16 cellular contexts compared by ENCODE assay signal in the genomic region with DNA sequence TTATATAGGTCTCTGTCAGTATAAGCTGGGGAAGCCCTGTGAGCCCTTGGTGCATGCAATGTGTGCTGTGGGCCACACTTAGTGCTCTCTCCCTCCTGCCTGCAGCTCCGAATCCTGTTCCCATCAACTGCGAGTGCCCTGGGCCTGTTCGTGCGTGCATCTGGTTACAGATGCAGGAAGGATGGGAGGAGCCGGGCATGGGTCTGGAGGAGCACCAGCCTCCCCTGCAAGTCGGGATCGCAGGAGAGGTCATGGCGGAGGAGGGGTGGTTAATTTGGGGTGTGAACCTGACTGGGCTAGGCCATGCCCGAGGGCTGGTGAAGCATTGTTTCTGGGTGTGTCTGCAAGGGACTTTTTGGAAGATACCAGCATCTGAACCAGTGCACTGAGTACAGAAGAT.
DNase-seq lines count a peak whose midpoint lies in the region; ATAC-seq and TF ChIP-seq lines count a peak whose summit lies in the region.
"Had no signal": no experiment of that assay in that cellular context is flagged by ENCODE, and none has a peak within 500 bp of the region (broad histone marks: within the 10 kb centered on the region; RNA-seq: fewer than 3 reads in every experiment).

No MANE protein-coding gene starts in this region.

- ATAC-seq in foreskin keratinocyte (peak; percentile 92), sciatic nerve (no peak), GM21528 (IDR thresholded peaks at IDR 0.05; ENCODE audit: low FRiP score, unreplicated experiment) (no peak)
- ATAC-seq: A549, GM23338 had no signal

- no peaks in the 10 kb centered on the region for H3K9me3 Mint-ChIP-seq in MCF 10A (ENCODE audit: unreplicated experiment)
- H3K9me3 Mint-ChIP-seq: CD4-positive, alpha-beta T cell; GM23338 had no signal

- H4K20me1 ChIP-seq in mammary epithelial cell (ENCODE audit: insufficient read depth, low read length) = no peaks in the 10 kb centered on the region

- no peaks in the 10 kb centered on the region for H3K36me3 Mint-ChIP-seq in MCF 10A (ENCODE audit: insufficient read depth, unreplicated experiment)

- H3K27ac ChIP-seq in mammary epithelial cell (ENCODE audit: insufficient read depth, low read depth, low read length) = no peak overlapping the region
- H3K27ac ChIP-seq in foreskin keratinocyte = peak overlapping the region; percentile 68
- no peak overlapping the region for H3K27ac ChIP-seq in ovary
- H3K27ac ChIP-seq: 22Rv1, A549, C4-2B had no signal

- no peak overlapping the region for H3K4me3 ChIP-seq in mammary epithelial cell (replicated peaks in 1 of 3; ENCODE audit: insufficient read depth in 1 of 3, low read depth in 2 of 3, low read length in 3 of 3)
- no peak overlapping the region for H3K4me3 ChIP-seq in ovary
- H3K4me3 ChIP-seq: A549, GM23338 had no signal

- BruUV-seq in MCF 10A (replicated peaks; lab: Mats Ljungman, UMichigan) (no TSS peak), mammary epithelial cell (replicated peaks; lab: Mats Ljungman, UMichigan) (no TSS peak)

- H3K36me3 ChIP-seq in mammary epithelial cell (ENCODE audit: insufficient read depth, low read length) = no peaks in the 10 kb centered on the region
- H3K36me3 ChIP-seq in ovary = no peaks in the 10 kb centered on the region

- no peaks in the 10 kb centered on the region for H3K79me2 ChIP-seq in mammary epithelial cell (ENCODE audit: insufficient read depth, low read length)

- H3K4me3 Mint-ChIP-seq in MCF 10A (ENCODE audit: unreplicated experiment) = no peak overlapping the region
- H3K4me3 Mint-ChIP-seq: CD4-positive, alpha-beta T cell; GM23338 had no signal

- dilution Hi-C loops in mammary epithelial cell (cut with HindIII; ENCODE audit: low sequenced_read_pairs) = no loop called here

- 94% methylated on average over 9 of the region's 9 CpGs for WGBS in mammary epithelial cell (ENCODE audit: low coverage, missing lambda C conversion rate)
- WGBS in ovary, 3 donors = 79 to 89% (median 84%) methylated on average over 9 of the region's 9 CpGs

- in situ Hi-C loops in mammary epithelial cell (cut with MboI; ENCODE audit: low sequenced_read_pairs in 2 of 2) = no loop called here

- CTCF ChIA-PET in MCF 10A (lab: Yijun Ruan, JAX) (no interaction called here), mammary epithelial cell (lab: Charles Lee; ENCODE audit: low non-redundant PET) (no interaction called here)

- DNase-seq in MCF 10A (ENCODE audit: unreplicated experiment) = peak; percentile 63
- no peak for DNase-seq in mammary epithelial cell
- DNase-seq in foreskin keratinocyte = peak; percentile 54 to 76
- DNase-seq in sciatic nerve (ENCODE audit: low spot score) = peak; percentile 36
- DNase-seq in ovary = no peak
- DNase-seq in activated CD4-positive, CD25-positive, alpha-beta regulatory T cell treated with anti-CD3 and anti-CD28 coated beads, Interleukin-2, amount 50 U/mL, for 72 hours = no peak
- DNase-seq: AML-193; Caco-2; CD4-positive, alpha-beta T cell; HCEC 1CT; IMR-90 had no signal

- intact Hi-C loops in MCF 10A (cut with micrococcal nuclease) (no loop called here), mammary epithelial cell (cut with micrococcal nuclease) (no loop called here), sciatic nerve (cut with DNase I) (no loop called here), ovary (cut with DNase I) (loop anchor here in 1 of 4 donors (5.0 kb wide), 1 partner anchor 1370 kb away; no protein-coding TSS in a partner anchor)

- no peak for TF ChIP-seq EP300 in ovary (IDR thresholded peaks at IDR 0.05)

- peak overlapping the region; percentile 18 for H3K27ac Mint-ChIP-seq in MCF 10A (ENCODE audit: low read depth, unreplicated experiment)
- H3K27ac Mint-ChIP-seq: CD4-positive, alpha-beta T cell; GM23338 had no signal

- H3K27me3 Mint-ChIP-seq in MCF 10A (ENCODE audit: insufficient read depth, unreplicated experiment) = no peaks in the 10 kb centered on the region
- H3K27me3 Mint-ChIP-seq: CD4-positive, alpha-beta T cell had no signal

- no peak overlapping the region for H3K9ac ChIP-seq in mammary epithelial cell (ENCODE audit: insufficient read depth, low read length)

- no peak overlapping the region for H2AFZ ChIP-seq in mammary epithelial cell (ENCODE audit: low read depth, low read length)
- H2AFZ ChIP-seq: GM23338 had no signal

- H3K4me1 ChIP-seq in mammary epithelial cell (ENCODE audit: insufficient read depth, low read length) (no peaks in the 10 kb centered on the region), foreskin keratinocyte (peaks cover 13% of the 10 kb centered on the region), ovary (ENCODE audit: insufficient read depth) (no peaks in the 10 kb centered on the region)
- H3K4me1 ChIP-seq: A549, Caco-2 had no signal

- no peaks in the 10 kb centered on the region for H3K27me3 ChIP-seq in mammary epithelial cell (ENCODE audit: insufficient read depth, low read length)
- no peaks in the 10 kb centered on the region for H3K27me3 ChIP-seq in foreskin keratinocyte
- no peaks in the 10 kb centered on the region for H3K27me3 ChIP-seq in ovary

- TF ChIP-seq CTCF in MCF 10A (IDR thresholded peaks at IDR 0.05; ENCODE audit: unreplicated experiment) (no peak), mammary epithelial cell (conservative IDR thresholded peaks at IDR 0.05 in 1 of 2, IDR thresholded peaks at IDR 0.05 in 1 of 2; ENCODE audit: extremely low read depth in 1 of 2, insufficient read depth in 1 of 2, low read depth in 1 of 2, low read length in 2 of 2) (no peak), foreskin keratinocyte (conservative IDR thresholded peaks at IDR 0.05) (peak; percentile 47), ovary (IDR thresholded peaks at IDR 0.05) (no peak)

- H3K4me2 ChIP-seq in mammary epithelial cell (ENCODE audit: insufficient read depth, low read depth, low read length) = no peak overlapping the region
- H3K4me2 ChIP-seq: A549, GM23338 had no signal

- H3K4me1 Mint-ChIP-seq in MCF 10A (ENCODE audit: insufficient read depth, unreplicated experiment) = peaks cover 21% of the 10 kb centered on the region
- H3K4me1 Mint-ChIP-seq: GM23338 had no signal

- H3K9me3 ChIP-seq in mammary epithelial cell (replicated peaks; ENCODE audit: insufficient read depth, low read length) (peaks cover 3% of the 10 kb centered on the region), ovary (no peaks in the 10 kb centered on the region)
- H3K9me3 ChIP-seq: A549, Caco-2 had no signal

- POLR2A ChIA-PET in MCF 10A (lab: Yijun Ruan, JAX) = no interaction called here

- TF ChIP-seq POLR2A in ovary (IDR thresholded peaks at IDR 0.05) = no peak

Comparison
In these comparisons a context has a peak if more than half of its experiments do, and no peak if none do; other contexts are left out.
1. DNase-seq: peak in MCF 10A (single experiment), foreskin keratinocyte (2 of 2) and sciatic nerve (single experiment); none in mammary epithelial cell (single experiment), ovary (0 of 5) and activated CD4-positive, CD25-positive, alpha-beta regulatory T cell treated with anti-CD3 and anti-CD28 coated beads, Interleukin-2, amount 50 U/mL, for 72 hours (single experiment).